In the genomic region with DNA sequence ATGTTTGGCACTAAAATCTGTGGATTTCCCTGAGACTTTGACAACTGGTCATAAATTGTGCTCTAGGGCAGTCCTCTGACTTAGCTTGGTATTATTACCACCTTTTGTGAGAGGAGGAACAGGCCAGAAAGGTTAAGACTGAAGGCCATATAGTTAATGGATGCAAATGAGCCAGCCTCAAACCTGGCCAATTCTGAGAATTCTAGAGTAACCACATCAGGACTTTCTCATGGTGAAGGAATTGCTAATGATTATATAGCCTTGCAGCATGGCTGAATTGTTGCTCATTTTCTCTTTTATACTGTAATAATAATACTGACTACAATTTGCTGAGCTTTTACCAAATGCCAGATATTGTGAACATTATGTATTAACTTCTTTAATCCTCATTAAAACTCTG, we compare ENCODE assay signal across 22 cellular contexts.
"Had no signal": no experiment of that assay in that cellular context is flagged by ENCODE, and none has a peak within 500 bp of the region (broad histone marks: within the 10 kb centered on the region; RNA-seq: fewer than 3 reads in every experiment).

No MANE protein-coding gene starts in this region.

- ATAC-seq: esophagus mucosa; gastrocnemius medialis; left ventricle myocardium superior; lower lobe of right lung; naive thymus-derived CD8-positive, alpha-beta T cell; sciatic nerve; stimulated activated memory B cell treated with anti-CD40 and anti-IgM and Interleukin-4, amounts not matched to agents 10 μg/mL and 1 μg/mL and 100 μg/mL, for 72 hours; stimulated activated naive CD8-positive, alpha-beta T cell treated with anti-CD3 and anti-CD28 coated beads, Interleukin-15, Interleukin-2, amounts not matched to agents 100 U/mL and 50 U/mL, for 24 hours had no signal

- H3K4me1 ChIP-seq: gastrocnemius medialis, lower lobe of right lung, parathyroid adenoma, right atrium auricular region, spleen, testis had no signal

- H3K27ac ChIP-seq: epithelial cell of prostate, gastrocnemius medialis, lower lobe of right lung, parathyroid adenoma, right atrium auricular region, skin epidermis, spleen, testis, tibial artery had no signal

- H3K36me3 ChIP-seq: gastrocnemius medialis, lower lobe of right lung, right atrium auricular region, spleen, tibial artery had no signal

- DNase-seq: effector CD8-positive, alpha-beta T cell; foreskin fibroblast; gastrocnemius medialis; head of caudate nucleus; left ventricle myocardium superior; lower lobe of right lung; naive thymus-derived CD8-positive, alpha-beta T cell; nephron progenitor cell; occipital lobe; spleen; stimulated activated CD4-positive, alpha-beta T cell treated with anti-CD3 and anti-CD28 coated beads, Interleukin-4, amount 100 ng/mL, for 4 hours; stimulated activated naive CD8-positive, alpha-beta T cell treated with anti-CD3 and anti-CD28 coated beads, Interleukin-15, Interleukin-2, amounts not matched to agents 100 U/mL and 50 U/mL, for 24 hours; substantia nigra; testis; tibial artery had no signal

- H3K4me3 ChIP-seq: gastrocnemius medialis, lower lobe of right lung, right atrium auricular region, skin epidermis, spleen, testis, tibial artery had no signal

- H3K27me3 ChIP-seq: gastrocnemius medialis, right atrium auricular region, testis, tibial artery had no signal

- H3K9me3 ChIP-seq: gastrocnemius medialis, lower lobe of right lung, right atrium auricular region, spleen, testis, tibial artery had no signal
